In the genomic region with DNA sequence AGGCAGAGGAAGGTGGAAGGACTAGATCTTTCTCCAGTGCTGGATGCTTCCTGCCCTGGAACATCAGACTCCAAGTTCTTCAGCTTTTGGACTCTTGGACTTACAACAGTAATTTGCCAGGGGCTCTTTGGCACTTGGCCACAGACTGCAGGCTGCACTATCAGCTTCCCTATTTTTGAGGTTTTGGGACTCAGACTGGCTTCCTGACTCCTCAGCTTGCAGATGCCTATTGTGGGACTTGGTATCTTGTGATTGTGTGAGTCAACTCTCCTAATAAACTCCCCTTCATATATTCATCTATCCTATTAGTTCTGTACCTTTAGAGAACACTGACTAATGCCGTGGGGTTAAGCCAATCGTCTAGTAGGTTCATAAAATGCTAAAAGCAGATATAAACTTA, we compare ENCODE assay signal across 13 cellular contexts. TPM values are rescaled to one million over a fixed set of nuclear protein-coding genes. Genes with fewer than 3 reads are reported as not detected.
A peak's percentile ranks its signal among the peaks of the same experiment; 100 is the strongest.
DNase-seq lines count a peak whose midpoint lies in the region; ATAC-seq, FAIRE-seq and TF ChIP-seq lines count a peak whose summit lies in the region.
"Had no signal": no experiment of that assay in that cellular context is flagged by ENCODE, and none has a peak within 500 bp of the region (broad histone marks: within the 10 kb centered on the region; RNA-seq: fewer than 3 reads in every experiment).

No MANE protein-coding gene starts in this region.

- H3K4me1 ChIP-seq in osteoblast (ENCODE audit: insufficient read depth, low read length), result no peaks in the 10 kb centered on the region

- no peaks in the 10 kb centered on the region for H3K27me3 ChIP-seq in osteoblast (ENCODE audit: insufficient read depth, low read length)

- DNase-seq in H54 (ENCODE audit: insufficient read length, low spot score), result no peak
- peak; percentile 16 for DNase-seq in SIG-M5 (lab: John Stamatoyannopoulos, UW)
- DNase-seq in foreskin fibroblast, result peak; percentile 61 to 80
- peak; percentile 11 for DNase-seq in osteoblast (ENCODE audit: insufficient read length, low spot score, missing footprints)
- no peak for DNase-seq in germinal center (ENCODE audit: low spot score)
- DNase-seq: activated CD4-positive, CD25-positive, alpha-beta regulatory T cell treated with anti-CD3 and anti-CD28 coated beads, Interleukin-2, amount 50 U/mL, for 72 hours; central memory CD4-positive, alpha-beta T cell; H9; NCI-H2171 had no signal

- TF ChIP-seq POLR2A in H54 (IDR thresholded peaks at IDR 0.05; ENCODE audit: low read depth, low read length), result no peak

- TF ChIP-seq CTCF in foreskin fibroblast (IDR thresholded peaks at IDR 0.05; ENCODE audit: low read depth, low read length), result no peak
- no peak for TF ChIP-seq CTCF in osteoblast (IDR thresholded peaks at IDR 0.05; ENCODE audit: extremely low read depth, low read depth, low read length)

- no peak overlapping the region for H3K4me3 ChIP-seq in foreskin fibroblast (ENCODE audit: low read depth in 1 of 2, low read length in 2 of 2)
- no peak overlapping the region for H3K4me3 ChIP-seq in osteoblast (ENCODE audit: insufficient read depth, low read length)
- H3K4me3 ChIP-seq: K562 had no signal

- H3K36me3 ChIP-seq in osteoblast (ENCODE audit: insufficient read depth, low read length), result no peaks in the 10 kb centered on the region

- H3K27ac ChIP-seq in osteoblast (ENCODE audit: low read depth, low read length), result no peak overlapping the region

- peak; percentile 57 for FAIRE-seq in H54 (lab: Jason Lieb, UNC)
- FAIRE-seq: K562 had no signal

- ATAC-seq in GM18511 (IDR thresholded peaks at IDR 0.05; ENCODE audit: unreplicated experiment) (no peak), HG02798 (IDR thresholded peaks at IDR 0.05; ENCODE audit: poor library complexity, unreplicated experiment) (no peak), GM21447 (IDR thresholded peaks at IDR 0.05; ENCODE audit: unreplicated experiment) (no peak)
- ATAC-seq: K562 had no signal

- no peak overlapping the region for H3K4me2 ChIP-seq in osteoblast (ENCODE audit: insufficient read depth, low read length)

- no peaks in the 10 kb centered on the region for H4K20me1 ChIP-seq in osteoblast (ENCODE audit: insufficient read depth, low read length)

- H3K79me2 ChIP-seq in osteoblast (ENCODE audit: insufficient read depth, low read length), result no peaks in the 10 kb centered on the region

- peaks cover 4% of the 10 kb centered on the region for H3K9me3 ChIP-seq in osteoblast (ENCODE audit: low read depth, low read length)

- no peak overlapping the region for H2AFZ ChIP-seq in osteoblast (ENCODE audit: low read length)

RNA-seq across cellular contexts. Expression of a gene that starts 8.8 kb away (rescaled TPM):
- total RNA-seq in osteoblast, result 0.36 and 0.59 TPM in 2 replicates

Comparison
In these comparisons a context has a peak if more than half of its experiments do, and no peak if none do; other contexts are left out.
1. DNase-seq: peak in SIG-M5 (single experiment), foreskin fibroblast (2 of 2) and osteoblast (single experiment); none in H54 (single experiment) and germinal center (single experiment).